ENCODE assay signal across 18 cellular contexts in genomic region chr2:23628926-23629325, GRCh38.
"Had no signal": no experiment of that assay in that cellular context is flagged by ENCODE, and none has a peak within 500 bp of the region (broad histone marks: within the 10 kb centered on the region; RNA-seq: fewer than 3 reads in every experiment).

No MANE protein-coding gene starts in this region.

- H3K36me3 ChIP-seq: gastroesophageal sphincter, heart left ventricle, sigmoid colon had no signal

- H3K4me3 Mint-ChIP-seq: activated CD4-positive, alpha-beta memory T cell treated with anti-CD3 and anti-CD28 coated beads for 36 hours; activated CD4-positive, alpha-beta T cell treated with anti-CD3 and anti-CD28 coated beads for 36 hours; activated naive CD8-positive, alpha-beta T cell; memory B cell; naive B cell; T-helper 17 cell had no signal

- H3K4me3 ChIP-seq: dorsolateral prefrontal cortex, gastroesophageal sphincter, heart left ventricle, mucosa of descending colon, psoas muscle, sigmoid colon had no signal

- H3K4me1 Mint-ChIP-seq: activated CD4-positive, alpha-beta T cell treated with anti-CD3 and anti-CD28 coated beads for 36 hours; memory B cell; naive B cell had no signal

- H3K9me3 ChIP-seq: gastroesophageal sphincter had no signal

- H3K27me3 ChIP-seq: dorsolateral prefrontal cortex, gastroesophageal sphincter, heart left ventricle, sigmoid colon had no signal

- ATAC-seq: activated CD4-positive, alpha-beta T cell treated with anti-CD3 and anti-CD28 coated beads for 36 hours; gastroesophageal sphincter; heart left ventricle; left ventricle myocardium superior; mucosa of descending colon; psoas muscle; T-helper 17 cell had no signal

- DNase-seq: activated CD4-positive, alpha-beta memory T cell treated with anti-CD3 and anti-CD28 coated beads for 36 hours; activated CD4-positive, alpha-beta T cell treated with anti-CD3 and anti-CD28 coated beads for 36 hours; activated T-cell treated with anti-CD3 and anti-CD28 coated beads for 4 hours; amygdala; kidney glomerular epithelial cell; left ventricle myocardium superior; mucosa of descending colon; naive B cell; occipital lobe; sigmoid colon; stimulated activated naive CD4-positive, alpha-beta T cell; T-helper 17 cell had no signal

- H3K27ac ChIP-seq: dorsolateral prefrontal cortex, gastroesophageal sphincter, heart left ventricle, psoas muscle had no signal

- H3K27me3 Mint-ChIP-seq: activated CD4-positive, alpha-beta memory T cell treated with anti-CD3 and anti-CD28 coated beads for 36 hours; activated CD4-positive, alpha-beta T cell treated with anti-CD3 and anti-CD28 coated beads for 36 hours; activated naive CD8-positive, alpha-beta T cell; memory B cell had no signal

- H3K27ac Mint-ChIP-seq: activated CD4-positive, alpha-beta memory T cell treated with anti-CD3 and anti-CD28 coated beads for 36 hours; activated CD4-positive, alpha-beta T cell treated with anti-CD3 and anti-CD28 coated beads for 36 hours; activated naive CD8-positive, alpha-beta T cell; memory B cell; naive B cell; T-helper 17 cell had no signal

- H3K36me3 Mint-ChIP-seq: activated CD4-positive, alpha-beta memory T cell treated with anti-CD3 and anti-CD28 coated beads for 36 hours; memory B cell had no signal

- H3K4me1 ChIP-seq: heart left ventricle, psoas muscle had no signal
